ENCODE assay signal across 17 cellular contexts in the genomic region with DNA sequence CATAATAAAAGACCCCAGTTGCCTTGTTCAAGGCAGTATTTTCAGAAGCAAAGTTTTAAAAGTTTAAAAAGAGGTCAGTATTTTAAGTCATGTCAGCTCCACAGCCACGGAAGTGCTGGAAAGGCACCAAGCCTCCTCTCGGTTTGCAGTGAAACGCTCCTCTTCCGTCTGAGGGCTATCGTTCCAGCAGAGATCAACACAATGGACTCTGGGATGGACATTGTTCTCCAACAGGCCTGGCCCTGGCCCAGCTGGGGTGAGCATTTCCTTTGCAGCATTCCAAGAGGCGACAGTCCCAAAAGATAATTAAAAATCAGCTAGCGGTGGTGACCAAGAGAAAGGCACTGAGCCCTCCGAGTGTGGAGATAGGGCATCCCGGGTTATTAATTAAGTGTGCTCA.
A peak's percentile ranks its signal among the peaks of the same experiment; 100 is the strongest.
DNase-seq lines count a peak whose midpoint lies in the region; ATAC-seq and TF ChIP-seq lines count a peak whose summit lies in the region.
"Had no signal": no experiment of that assay in that cellular context is flagged by ENCODE, and none has a peak within 500 bp of the region (broad histone marks: within the 10 kb centered on the region; RNA-seq: fewer than 3 reads in every experiment).

No MANE protein-coding gene starts in this region.

- DNase-seq in dermis blood vessel endothelial cell: peak; percentile 75
- peak; percentile 58 for DNase-seq in fibroblast of the aortic adventitia (ENCODE audit: low read depth)
- no peak for DNase-seq in left lung
- DNase-seq in psoas muscle: peak; percentile 39 to 60
- DNase-seq in COLO668 (lab: John Stamatoyannopoulos, UW; ENCODE audit: unreplicated experiment): no peak
- DNase-seq in A673 (ENCODE audit: low spot score): no peak
- DNase-seq in mesenchymal stem cell: no peak
- no peak for DNase-seq in cerebellar cortex (ENCODE audit: low spot score)
- DNase-seq: ACHN, AML-193, COR-L47, DMS153, GOT3, NCI-H1417 treated with DMSO at 0.1 percent for 48 hours, NCI-H2081, NCI-H510A treated with DMSO at 0.1 percent for 48 hours had no signal

- no peak overlapping the region for H2BK12ac ChIP-seq in mesenchymal stem cell (ENCODE audit: low read length in 2 of 2)

- no peak overlapping the region for H3K4me3 ChIP-seq in fibroblast of the aortic adventitia (ENCODE audit: low read depth, low read length)
- H3K4me3 ChIP-seq in left lung: no peak overlapping the region
- H3K4me3 ChIP-seq in psoas muscle: no peak overlapping the region
- H3K4me3 ChIP-seq in A673 (ENCODE audit: low read depth, low read length, poor library complexity, severe bottlenecking): no peak overlapping the region
- H3K4me3 ChIP-seq in mesenchymal stem cell (ENCODE audit: insufficient read depth in 1 of 2, low read depth in 1 of 2, low read length in 2 of 2): no peak overlapping the region

- ATAC-seq in left lung (peak; percentile 7), psoas muscle (peak in 1 of 4 donors; percentile 46)
- ATAC-seq: Panc1 had no signal

- BruUV-seq in A673 (replicated peaks; lab: Mats Ljungman, UMichigan): no TSS peak

- intact Hi-C loops in left lung (cut with DNase I) (no loop called here), psoas muscle (cut with DNase I) (no loop called here), A673 (cut with micrococcal nuclease; ENCODE audit: unreplicated experiment) (no loop called here)

- H3K27ac ChIP-seq in left lung (peak overlapping the region; percentile 35 to 55), psoas muscle (no peak overlapping the region), A673 (ENCODE audit: low read depth, low read length, poor library complexity, severe bottlenecking) (no peak overlapping the region), mesenchymal stem cell (ENCODE audit: low read length, poor library complexity, severe bottlenecking) (no peak overlapping the region)

- no peak overlapping the region for H3K4me2 ChIP-seq in mesenchymal stem cell (ENCODE audit: low read length, poor library complexity, severe bottlenecking)

- peaks cover 5% of the 10 kb centered on the region in 2 donors for H3K4me1 ChIP-seq in left lung
- H3K4me1 ChIP-seq in psoas muscle: no peaks in the 10 kb centered on the region
- H3K4me1 ChIP-seq in A673 (ENCODE audit: insufficient read depth, low read length, poor library complexity, severe bottlenecking): no peaks in the 10 kb centered on the region
- H3K4me1 ChIP-seq in mesenchymal stem cell (ENCODE audit: control insufficient read depth, insufficient read depth, low read depth, low read length): no peaks in the 10 kb centered on the region

- H3K36me3 ChIP-seq in left lung (no peaks in the 10 kb centered on the region), psoas muscle (ENCODE audit: insufficient read depth in 1 of 2, low read depth in 1 of 2) (no peaks in the 10 kb centered on the region), A673 (ENCODE audit: insufficient read depth, low read length, poor library complexity, severe bottlenecking) (no peaks in the 10 kb centered on the region), mesenchymal stem cell (ENCODE audit: control insufficient read depth in 1 of 2, insufficient read depth in 2 of 2, low read depth in 1 of 2, low read length in 2 of 2) (no peaks in the 10 kb centered on the region)

- H2BK120ac ChIP-seq in mesenchymal stem cell (ENCODE audit: low read depth, low read length): no peak overlapping the region

- no peak overlapping the region for H2BK5ac ChIP-seq in mesenchymal stem cell (ENCODE audit: low read depth, low read length, poor library complexity, severe bottlenecking)

- no peak overlapping the region for H4K91ac ChIP-seq in mesenchymal stem cell (ENCODE audit: low read length)

- H3K4ac ChIP-seq in mesenchymal stem cell (ENCODE audit: low read depth in 1 of 2, low read length in 2 of 2): no peak overlapping the region

- POLR2A ChIA-PET in A673 (lab: Charles Lee; ENCODE audit: low non-redundant PET): no interaction called here

- H3K79me1 ChIP-seq in mesenchymal stem cell (replicated peaks; ENCODE audit: low read length, poor library complexity, severe bottlenecking): no peaks in the 10 kb centered on the region

- H3K27me3 ChIP-seq in left lung (no peaks in the 10 kb centered on the region), psoas muscle (ENCODE audit: insufficient read depth in 3 of 3, low read length in 2 of 3) (no peaks in the 10 kb centered on the region), A673 (replicated peaks; ENCODE audit: insufficient read depth, low read depth, low read length, poor library complexity) (no peaks in the 10 kb centered on the region), mesenchymal stem cell (ENCODE audit: control insufficient read depth in 1 of 2, insufficient read depth in 1 of 2, low read length in 2 of 2) (peaks cover 0 to 21% of the 10 kb centered on the region in 2 experiments)

- H2AK5ac ChIP-seq in mesenchymal stem cell (ENCODE audit: low read length, severe bottlenecking): no peak overlapping the region

- WGBS in psoas muscle, 3 donors: 40 to 50% (median 43%) methylated on average over 9 of the region's 9 CpGs
- 93% methylated on average over 9 of the region's 9 CpGs for WGBS in mesenchymal stem cell

- H2AFZ ChIP-seq in mesenchymal stem cell (ENCODE audit: low read depth, low read length): no peak overlapping the region

- no peak overlapping the region for H3K23ac ChIP-seq in mesenchymal stem cell (ENCODE audit: low read length in 2 of 2)

- no peak overlapping the region for H3K14ac ChIP-seq in mesenchymal stem cell (ENCODE audit: low read length in 2 of 2)

- H3K9me3 ChIP-seq in left lung (no peaks in the 10 kb centered on the region), psoas muscle (no peaks in the 10 kb centered on the region), A673 (ENCODE audit: low read depth, low read length, poor library complexity, severe bottlenecking) (no peaks in the 10 kb centered on the region), mesenchymal stem cell (ENCODE audit: control insufficient read depth, low read length) (no peaks in the 10 kb centered on the region)

- no peak for TF ChIP-seq CTCF in fibroblast of the aortic adventitia (IDR thresholded peaks at IDR 0.05; ENCODE audit: insufficient read depth, low read length)
- no peak for TF ChIP-seq CTCF in left lung (IDR thresholded peaks at IDR 0.05)
- no peak for TF ChIP-seq CTCF in psoas muscle (IDR thresholded peaks at IDR 0.05)
- no peak for TF ChIP-seq CTCF in A673 (conservative IDR thresholded peaks at IDR 0.05; ENCODE audit: low read depth, low read length)

- no peak overlapping the region for H3K18ac ChIP-seq in mesenchymal stem cell (ENCODE audit: low read depth in 1 of 2, low read length in 2 of 2)

- CTCF ChIA-PET in A673 (lab: Charles Lee): no interaction called here

- H2BK15ac ChIP-seq in mesenchymal stem cell (ENCODE audit: low read depth, poor library complexity, severe bottlenecking): no peak overlapping the region

- H4K8ac ChIP-seq in mesenchymal stem cell (ENCODE audit: low read length): no peak overlapping the region

- H3K9ac ChIP-seq in mesenchymal stem cell (ENCODE audit: low read length): no peak overlapping the region

Comparison
In these comparisons a context has a peak if more than half of its experiments do, and no peak if none do; other contexts are left out.
1. DNase-seq: peak in dermis blood vessel endothelial cell (single experiment), fibroblast of the aortic adventitia (single experiment) and psoas muscle (2 of 2); none in left lung (0 of 2), COLO668 (single experiment), A673 (single experiment), mesenchymal stem cell (single experiment) and cerebellar cortex (single experiment).
2. H3K27ac ChIP-seq: peak in left lung (2 of 2); none in psoas muscle (single experiment), A673 (single experiment) and mesenchymal stem cell (single experiment).